Comparison of ENCODE assay signal across 35 cellular contexts in the genomic region with DNA sequence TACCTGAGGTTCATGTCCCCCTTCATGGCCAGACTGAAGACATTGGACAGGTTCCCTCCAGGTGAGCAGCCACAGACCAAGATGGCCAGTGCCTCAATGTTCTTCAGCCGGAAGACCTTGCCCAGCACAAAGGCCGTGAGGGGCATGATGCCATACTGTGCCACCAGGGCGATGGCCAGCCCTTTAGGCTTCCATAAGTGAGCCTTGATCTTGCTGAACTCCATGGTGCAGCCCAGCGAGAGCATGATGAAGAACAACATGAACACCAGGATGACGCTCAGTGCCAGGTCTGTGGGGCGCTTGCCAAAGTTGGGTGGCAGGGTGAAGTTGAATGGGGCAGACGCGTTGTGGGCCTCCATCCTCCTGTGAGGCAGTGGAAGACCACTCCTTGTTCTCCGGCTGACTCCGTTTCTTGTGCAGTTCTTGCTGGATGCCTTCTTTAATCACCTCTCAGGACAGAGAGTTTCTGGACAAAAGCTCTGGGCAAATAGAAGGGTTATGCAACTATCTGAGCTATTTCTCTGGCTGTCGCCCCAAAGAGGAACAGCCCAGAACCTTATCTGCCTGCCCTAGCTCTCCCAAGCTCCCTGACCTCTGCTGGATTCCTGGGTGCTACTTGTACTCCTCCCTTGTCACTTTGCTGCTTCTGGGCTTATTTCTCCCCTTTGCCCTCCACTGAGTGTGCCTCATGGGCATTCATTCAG. TPM values are rescaled to one million over a fixed set of nuclear protein-coding genes. Genes with fewer than 3 reads are reported as not detected.
A peak's percentile ranks its signal among the peaks of the same experiment; 100 is the strongest.
DNase-seq lines count a peak whose midpoint lies in the region; ATAC-seq, FAIRE-seq and TF ChIP-seq lines count a peak whose summit lies in the region.
"Had no signal": no experiment of that assay in that cellular context is flagged by ENCODE, and none has a peak within 500 bp of the region (broad histone marks: within the 10 kb centered on the region; RNA-seq: fewer than 3 reads in every experiment).

TSS of gene SLC10A1 (minus strand) at position 445 of the 704 bp plus-strand sequence. CDS start at position 359, 86 bp downstream.

- H4K5ac ChIP-seq in H1 (ENCODE audit: insufficient read length, low read depth, low read length) = no peak within 1 kb of the TSS

- H3K27ac ChIP-seq in H1 (ENCODE audit: low read depth, low read length) (no peak within 1 kb of the TSS), HepG2 (ENCODE audit: extremely low read length, insufficient read depth, low read length) (peak within 1 kb of the TSS; percentile 25), stomach (peak within 1 kb of the TSS in 3 of 5 donors; percentile 21 to 59 (median 49))
- H3K27ac ChIP-seq: ovary, PC-9, suprapubic skin, uterus had no signal

- no peak within 1 kb of the TSS for H4K8ac ChIP-seq in H1 (ENCODE audit: extremely low read depth, insufficient read depth, low read length)

- peak; percentile 80 for FAIRE-seq in HTR-8/SVneo (lab: Jason Lieb, UNC)
- no peak for FAIRE-seq in H1 (lab: Jason Lieb, UNC)
- FAIRE-seq in HepG2 (lab: Jason Lieb, UNC) = peak; percentile 74
- FAIRE-seq: colon, GM12878, islet of Langerhans, small intestine had no signal

- TF ChIP-seq RAD21 in H1 (IDR thresholded peaks at IDR 0.05 in 1 of 2, conservative IDR thresholded peaks at IDR 0.05 in 1 of 2; ENCODE audit: low read depth in 2 of 2, low read length in 2 of 2) (no peak), HepG2 (CRISPR knock-in tag; IDR thresholded peaks at IDR 0.05) (no peak)

- no peak for DNase-seq in HTR-8/SVneo (ENCODE audit: insufficient read length, low spot score)
- no peak for DNase-seq in H1 (ENCODE audit: low read depth in 1 of 2, low spot score in 2 of 2)
- peak; percentile 23 for DNase-seq in HepG2 (ENCODE audit: low spot score)
- DNase-seq in stomach = no peak
- no peak for DNase-seq in DMS153 treated with DMSO at 0.1 percent for 48 hours (lab: John Stamatoyannopoulos, UW; ENCODE audit: unreplicated experiment)
- DNase-seq in inferior parietal cortex (ENCODE audit: extremely low spot score) = no peak
- no peak for DNase-seq in NCI-H524 treated with DMSO at 0.1 percent for 48 hours (lab: John Stamatoyannopoulos, UW)
- DNase-seq: activated CD4-positive, alpha-beta T cell treated with anti-CD3 and anti-CD28 coated beads for 4 hours; activated naive CD4-positive, alpha-beta T cell treated with anti-CD3 and anti-CD28 coated beads, Interleukin-2, amount 50 U/mL, for 16 hours; aorta; BE2C; CD8-positive, alpha-beta T cell; effector CD4-positive, alpha-beta T cell; HCEC 1CT; MV-4-11; NCI-H1436; NCI-H2081 treated with DMSO at 0.1 percent for 48 hours; NCI-H226; NCI-H69; ovary; PC-9; small intestine; stimulated activated naive B cell treated with anti-CD40 and anti-IgM and Interleukin-4, amounts not matched to agents 10 μg/mL and 1 μg/mL and 100 μg/mL, for 72 hours; T-helper 2 cell; uterus had no signal

- no peak within 1 kb of the TSS for H4K91ac ChIP-seq in H1 (replicated peaks; ENCODE audit: insufficient read length, low read length)

- no peak within 1 kb of the TSS for H2AK5ac ChIP-seq in H1 (ENCODE audit: low read depth, low read length)

- no peak within 1 kb of the TSS for H3K56ac ChIP-seq in H1 (replicated peaks; ENCODE audit: insufficient read length, low read depth, low read length)

- H3K9ac ChIP-seq in H1 (replicated peaks in 1 of 4; ENCODE audit: extremely low read depth in 1 of 4, low read depth in 3 of 4, low read length in 3 of 4) (no peak within 1 kb of the TSS), HepG2 (ENCODE audit: insufficient read depth, low read depth, low read length) (no peak within 1 kb of the TSS)

- no peaks in the 10 kb centered on the region for H3K27me3 ChIP-seq in H1 (replicated peaks in 1 of 4; ENCODE audit: control insufficient read depth in 3 of 4, extremely low read depth in 1 of 4, insufficient read depth in 3 of 4, low read length in 3 of 4)
- H3K27me3 ChIP-seq in HepG2 (ENCODE audit: control insufficient read depth in 1 of 2, insufficient read depth in 2 of 2, low read length in 2 of 2) = no peaks in the 10 kb centered on the region
- H3K27me3 ChIP-seq in stomach = no peaks in the 10 kb centered on the region
- H3K27me3 ChIP-seq: BE2C, ovary, suprapubic skin, uterus had no signal

- no peak for TF ChIP-seq EP300 in H1 (IDR thresholded peaks at IDR 0.05; ENCODE audit: borderline replicate concordance in 1 of 2, low read depth in 2 of 2, low read length in 2 of 2)
- TF ChIP-seq EP300 in HepG2 (IDR thresholded peaks at IDR 0.05; ENCODE audit: low read depth in 2 of 2, low read length in 2 of 2) = no peak
- no peak for TF ChIP-seq EP300 in HepG2 (CRISPR knock-in tag; IDR thresholded peaks at IDR 0.05; ENCODE audit: borderline replicate concordance)
- no peak for TF ChIP-seq EP300 in stomach (IDR thresholded peaks at IDR 0.05)

- H2BK12ac ChIP-seq in H1 (ENCODE audit: low read depth, low read length) = no peak within 1 kb of the TSS; the same call in 1 of the 2 replicates

- no peak within 1 kb of the TSS for H3K23ac ChIP-seq in H1 (ENCODE audit: insufficient read length)

- H3K36me3 ChIP-seq in H1 (ENCODE audit: control insufficient read depth in 2 of 4, insufficient read depth in 4 of 4, low read length in 3 of 4) (no peaks in the 10 kb centered on the region), HepG2 (replicated peaks in 1 of 2; ENCODE audit: control insufficient read depth in 1 of 2, insufficient read depth in 2 of 2, low read length in 2 of 2) (no peaks in the 10 kb centered on the region), stomach (no peaks in the 10 kb centered on the region)
- H3K36me3 ChIP-seq: BE2C, ovary, suprapubic skin, uterus had no signal

- no TSS peak for BruUV-seq in HepG2 (replicated peaks; lab: Mats Ljungman, UMichigan)

- H4K20me1 ChIP-seq in H1 (replicated peaks in 1 of 2; ENCODE audit: control insufficient read depth in 1 of 2, insufficient read depth in 2 of 2, low read length in 2 of 2) (no peaks in the 10 kb centered on the region), HepG2 (ENCODE audit: insufficient read depth, low read length) (no peaks in the 10 kb centered on the region)

- no peak within 1 kb of the TSS for H2BK15ac ChIP-seq in H1 (ENCODE audit: low read length)

- no peak within 1 kb of the TSS for H3K4me3 ChIP-seq in H1 (ENCODE audit: extremely low read depth in 1 of 4, insufficient read depth in 2 of 4, low read depth in 3 of 4, low read length in 4 of 4)
- H3K4me3 ChIP-seq in HepG2 (replicated peaks in 1 of 3; ENCODE audit: insufficient read depth in 1 of 3, low read depth in 2 of 3, low read length in 3 of 3) = 0 out of 6 replicates have a peak within 1 kb of the TSS, but pooled peaks of 1 of the 3 experiments have one; percentile 9
- no peak within 1 kb of the TSS for H3K4me3 ChIP-seq in stomach
- H3K4me3 ChIP-seq: GM12878, lung, ovary, PC-9, suprapubic skin, uterus had no signal

- CTCF ChIA-PET in H1 (lab: Charles Lee; ENCODE audit: partially characterized antibody) = interaction anchor here (0.9 to 1.5 kb wide), 5 partner anchors 14 to 231 kb away, joined by 3 to 5 read pairs (median 4); no protein-coding TSS in a partner anchor
- CTCF ChIA-PET in HepG2 (lab: Yijun Ruan, JAX; ENCODE audit: low intra/inter-chr PET ratio, low total read pairs) = no interaction called here

- TF ChIP-seq POLR2A in H1 (IDR thresholded peaks at IDR 0.05; ENCODE audit: control extremely low read depth in 1 of 2, low read depth in 2 of 2, low read length in 2 of 2) (no peak), HepG2 (IDR thresholded peaks at IDR 0.05; ENCODE audit: insufficient read depth in 1 of 2, low read depth in 2 of 2, low read length in 2 of 2) (no peak), stomach (IDR thresholded peaks at IDR 0.05) (no peak)

- no peaks in the 10 kb centered on the region for H3K23me2 ChIP-seq in H1 (ENCODE audit: low read depth, low read length)

- H3K79me2 ChIP-seq in H1 (ENCODE audit: control insufficient read depth in 1 of 2, insufficient read depth in 2 of 2, low read length in 2 of 2) (no peaks in the 10 kb centered on the region), HepG2 (ENCODE audit: insufficient read depth, low read length) (no peaks in the 10 kb centered on the region)

- no peak within 1 kb of the TSS for H3K14ac ChIP-seq in H1 (ENCODE audit: insufficient read length)

- peak within 1 kb of the TSS; percentile 58 for H2AFZ ChIP-seq in H1 (ENCODE audit: low read length)
- no peak within 1 kb of the TSS for H2AFZ ChIP-seq in HepG2 (ENCODE audit: low read length)
- H2AFZ ChIP-seq: PC-9 had no signal

- POLR2A ChIA-PET in H1 (lab: Charles Lee; ENCODE audit: partially characterized antibody) = interaction anchor here (1.1 to 2.4 kb wide), 5 partner anchors 10 to 29 kb away, joined by 3 to 5 read pairs (median 3); no protein-coding TSS in a partner anchor
- POLR2A ChIA-PET in HepG2 (lab: Yijun Ruan, JAX) = interaction anchor here (1.4 to 3.5 kb wide), 4 partner anchors 12 to 29 kb away, joined by 6 to 18 read pairs (median 13); partner anchors contain the start of gene SRSF5

- 97% methylated on average over 11 of the region's 11 CpGs; no CpG with 5 or more reads in 1 of the 2 experiments for WGBS in H1 (ENCODE audit: extremely low coverage in 1 of 2, insufficient coverage in 1 of 2, insufficient read length in 1 of 2, insufficient replicate concordance in 2 of 2, low coverage in 1 of 2, low lambda C conversion rate in 2 of 2, missing lambda C conversion rate in 1 of 2), 2 experiments
- WGBS in HepG2 (ENCODE audit: low lambda C conversion rate) = 56% methylated on average over 11 of the region's 11 CpGs
- WGBS in stomach, 5 donors = 83 to 90% (median 90%) methylated on average over 11 of the region's 11 CpGs

- no peak within 1 kb of the TSS for H2BK5ac ChIP-seq in H1 (ENCODE audit: low read depth, low read length)

- H2BK120ac ChIP-seq in H1 (replicated peaks; ENCODE audit: low read depth, low read length) = no peak within 1 kb of the TSS

- no peak within 1 kb of the TSS for H3K4ac ChIP-seq in H1 (replicated peaks; ENCODE audit: insufficient read length, low read depth, low read length)

- in situ Hi-C loops in HepG2 (cut with HindIII; ENCODE audit: extremely low pct_ligation_motif_present, low pct_unique_long_range_greater_than_20kb) = no loop called here

- 0 out of 4 replicates have a peak, but pooled peaks cover 0 to 4% of the 10 kb centered on the region in 2 experiments for H3K9me3 ChIP-seq in H1 (ENCODE audit: insufficient read depth in 2 of 2, low read depth in 1 of 2, low read length in 1 of 2)
- H3K9me3 ChIP-seq in HepG2 (ENCODE audit: low read length) = no peaks in the 10 kb centered on the region
- no peaks in the 10 kb centered on the region for H3K9me3 ChIP-seq in stomach
- H3K9me3 ChIP-seq: BE2C, ovary, suprapubic skin, uterus had no signal

- TF ChIP-seq CTCF in H1 (IDR thresholded peaks at IDR 0.05; ENCODE audit: control extremely low read depth in 1 of 3, insufficient read depth in 1 of 3, low read depth in 1 of 3, low read length in 3 of 3) (no peak), HepG2 (CRISPR knock-in tag; IDR thresholded peaks at IDR 0.05) (no peak), stomach (IDR thresholded peaks at IDR 0.05) (no peak)

- no peak within 1 kb of the TSS for H2BK20ac ChIP-seq in H1 (ENCODE audit: low read length)

- H3K18ac ChIP-seq in H1 (ENCODE audit: extremely low read depth, low read length) = no peak within 1 kb of the TSS; the same call in 1 of the 2 replicates

- H3K79me1 ChIP-seq in H1 (ENCODE audit: low read depth, low read length) = no peaks in the 10 kb centered on the region

- H3K4me1 ChIP-seq in H1 (replicated peaks in 1 of 4; ENCODE audit: control insufficient read depth in 3 of 4, insufficient read depth in 4 of 4, low read length in 3 of 4) (peaks cover 0 to 5% (median 2%) of the 10 kb centered on the region in 4 experiments; a peak in 3 of 7 replicates), HepG2 (ENCODE audit: insufficient read depth, low read length) (peaks cover 68% of the 10 kb centered on the region), stomach (peaks cover 0 to 16% (median 3%) of the 10 kb centered on the region in 4 donors)
- H3K4me1 ChIP-seq: BE2C, suprapubic skin, uterus had no signal

- ATAC-seq in HepG2 = peak; percentile 43
- ATAC-seq: activated T-helper 17 cell treated with anti-CD3 and anti-CD28 coated beads, Interleukin-2, amount 50 U/mL, for 72 hours; CD8-positive, alpha-beta T cell; GM12878; natural killer cell treated with Interleukin-12 subunit alpha and Interleukin-12 subunit beta and Interleukin-15 and Interleukin-18, amount 100 ng/mL, for 72 hours; SK-N-SH treated with all-trans-retinoic acid at 6 μM for 48 hours; stimulated activated naive B cell treated with anti-CD40 and anti-IgM and Interleukin-4, amounts not matched to agents 10 μg/mL and 1 μg/mL and 100 μg/mL, for 72 hours had no signal

- intact Hi-C loops in HepG2 (cut with micrococcal nuclease; ENCODE audit: unreplicated experiment) = no loop called here
- intact Hi-C loops in stomach (cut with DNase I; ENCODE audit: low total_unique reads) = no loop called here

- H3K4me2 ChIP-seq in H1 (ENCODE audit: insufficient read depth in 1 of 2, low read depth in 2 of 2, low read length in 2 of 2) = no peak within 1 kb of the TSS
- peak within 1 kb of the TSS; percentile 48 for H3K4me2 ChIP-seq in HepG2 (ENCODE audit: low read depth, low read length)
- H3K4me2 ChIP-seq: PC-9 had no signal

RNA-seq across cellular contexts. Expression of gene SLC10A1, which starts in this region (rescaled TPM):
- not detected in 2 replicates for total RNA-seq in H1 (2021; fragmentation: NEBNext Ultra II Directional; extraction: Animal tissue kit (Norgen Biotek cat#: 25700))
- not detected in 2 replicates for polyA plus RNA-seq in H1 (2011; rRNA removed)
- polyA plus RNA-seq in H1 (2011; cell fraction: cytosol; rRNA removed) = not detected
- not detected for polyA plus RNA-seq in H1 (2011; cell fraction: nucleus; rRNA removed)
- polyA plus RNA-seq in H1 (2012, experiment 1 of 2) = not detected in 4 replicates
- polyA plus RNA-seq in H1 (2012, experiment 2 of 2) = not detected
- 0.06 TPM for polyA plus RNA-seq in H1 (2013, experiment 1 of 2)
- not detected for polyA plus RNA-seq in H1 (2013, experiment 2 of 2)
- not detected in 2 replicates for polyA minus RNA-seq in H1 (2011; rRNA and poly(A)+ RNA removed)
- not detected for polyA minus RNA-seq in H1 (2011; cell fraction: cytosol; rRNA and poly(A)+ RNA removed)
- polyA minus RNA-seq in H1 (2011; cell fraction: nucleus; rRNA and poly(A)+ RNA removed) = not detected
- total RNA-seq in HepG2 (2016; rRNA removed; fragmentation: Illumina TruSeq; extraction: Trizol) = not detected in 2 replicates
- total RNA-seq in HepG2 (2016; cell fraction: cytosol; rRNA removed; fragmentation: Illumina TruSeq; extraction: Trizol; ENCODE audit: low read depth) = not detected in 2 replicates
- total RNA-seq in HepG2 (2016; cell fraction: insoluble cytoplasmic fraction; rRNA removed; fragmentation: Illumina TruSeq; extraction: Trizol) = not detected in 2 replicates
- not detected in 2 replicates for total RNA-seq in HepG2 (2016; cell fraction: membrane; rRNA removed; fragmentation: Illumina TruSeq; extraction: Trizol)
- not detected in 2 replicates for total RNA-seq in HepG2 (2016; cell fraction: nucleus; rRNA removed; fragmentation: Illumina TruSeq; extraction: Trizol)
- polyA plus RNA-seq in HepG2 (2011; rRNA removed) = 0.17 and 0.18 TPM in 2 replicates
- 0.09 and 0.22 TPM in 2 replicates for polyA plus RNA-seq in HepG2 (2011; cell fraction: cytosol; rRNA removed)
- polyA plus RNA-seq in HepG2 (2011; cell fraction: nucleus; rRNA removed) = 0.16 TPM in 1 of 2 replicates, not detected in the other
- polyA plus RNA-seq in HepG2 (2012) = 0.12 and 0.30 TPM in 2 replicates
- polyA plus RNA-seq in HepG2 (2016; cell fraction: cytosol; fragmentation: Illumina TruSeq; extraction: Trizol; ENCODE audit: low read depth) = not detected in 2 replicates
- not detected in 2 replicates for polyA plus RNA-seq in HepG2 (2016; cell fraction: insoluble cytoplasmic fraction; fragmentation: Illumina TruSeq; extraction: Trizol; ENCODE audit: low read depth)
- not detected in 2 replicates for polyA plus RNA-seq in HepG2 (2016; cell fraction: membrane; fragmentation: Illumina TruSeq; extraction: Trizol; ENCODE audit: low read depth)
- polyA plus RNA-seq in HepG2 (2016; cell fraction: nucleus; fragmentation: Illumina TruSeq; extraction: Trizol; ENCODE audit: insufficient read depth, low read depth) = not detected in 2 replicates
- not detected in 2 replicates for polyA minus RNA-seq in HepG2 (2011; rRNA and poly(A)+ RNA removed; ENCODE audit: low replicate concordance)
- polyA minus RNA-seq in HepG2 (2011; cell fraction: cytosol; rRNA and poly(A)+ RNA removed) = not detected in 2 replicates
- polyA minus RNA-seq in HepG2 (2011; cell fraction: nucleus; rRNA and poly(A)+ RNA removed) = not detected in 2 replicates
- not detected for total RNA-seq in stomach
- polyA plus RNA-seq in stomach = not detected
- total RNA-seq: activated T-helper 17 cell treated with anti-CD3 and anti-CD28 coated beads, Interleukin-2, amount 50 U/mL, for 72 hours; aorta; CD8-positive, alpha-beta T cell; glomerular endothelial cell; GM12878; LHCN-M2; lung; natural killer cell treated with Interleukin-12 subunit alpha and Interleukin-12 subunit beta and Interleukin-15 and Interleukin-18, amount 100 ng/mL, for 72 hours; ovary; PC-9; suprapubic skin; uterus had no signal
- polyA plus RNA-seq: aorta, lung, ovary had no signal

Comparison
In these comparisons a context has a peak if more than half of its experiments do, and no peak if none do; other contexts are left out.
1. Peak in DNase-seq, ATAC-seq, H3K27ac ChIP-seq and H3K4me2 ChIP-seq in HepG2; RNA of the gene not detected or under 1 TPM.